In genomic region chr1:212973426-212973825, GRCh38 we compare ENCODE assay signal across 19 cellular contexts. TPM values are rescaled to one million over a fixed set of nuclear protein-coding genes. Genes with fewer than 3 reads are reported as not detected.
DNase-seq lines count a peak whose midpoint lies in the region; ATAC-seq, FAIRE-seq and TF ChIP-seq lines count a peak whose summit lies in the region.
"Had no signal": no experiment of that assay in that cellular context is flagged by ENCODE, and none has a peak within 500 bp of the region (broad histone marks: within the 10 kb centered on the region; RNA-seq: fewer than 3 reads in every experiment).

No MANE protein-coding gene starts in this region.

- no TSS peak for BruUV-seq in A673 (replicated peaks; lab: Mats Ljungman, UMichigan)

- TF ChIP-seq RAD21 in H1 (IDR thresholded peaks at IDR 0.05 in 1 of 2, conservative IDR thresholded peaks at IDR 0.05 in 1 of 2; ENCODE audit: low read depth in 2 of 2, low read length in 2 of 2) = no peak

- H3K79me1 ChIP-seq in H1 (ENCODE audit: low read depth, low read length) = peaks cover 3% of the 10 kb centered on the region; the same call in 1 of the 2 replicates

- no peak overlapping the region for H3K56ac ChIP-seq in H1 (replicated peaks; ENCODE audit: insufficient read length, low read depth, low read length)

- H3K23me2 ChIP-seq in H1 (ENCODE audit: low read depth, low read length) = no peaks in the 10 kb centered on the region

- H3K4me3 Mint-ChIP-seq in activated CD8-positive, alpha-beta memory T cell treated with anti-CD3 and anti-CD28 coated beads, Interleukin-2, amount 10 ng/mL, durations not matched to agents 7 days and 5 days = no peak overlapping the region
- H3K4me3 Mint-ChIP-seq in chondrocyte (ENCODE audit: unreplicated experiment) = no peak overlapping the region
- H3K4me3 Mint-ChIP-seq: CD14-positive monocyte; CD4-positive, alpha-beta memory T cell; IgD-negative memory B cell had no signal

- no peak overlapping the region for H2BK120ac ChIP-seq in H1 (replicated peaks; ENCODE audit: low read depth, low read length)

- no peak overlapping the region for H3K4me2 ChIP-seq in H1 (ENCODE audit: insufficient read depth in 1 of 2, low read depth in 2 of 2, low read length in 2 of 2)
- H3K4me2 ChIP-seq: A549, BLaER1 had no signal

- no peak overlapping the region for H3K23ac ChIP-seq in H1 (ENCODE audit: insufficient read length)

- H3K9me3 ChIP-seq in H1 (ENCODE audit: insufficient read depth in 2 of 2, low read depth in 1 of 2, low read length in 1 of 2) = no peaks in the 10 kb centered on the region
- H3K9me3 ChIP-seq in sigmoid colon = no peaks in the 10 kb centered on the region
- no peaks in the 10 kb centered on the region for H3K9me3 ChIP-seq in A673 (ENCODE audit: low read depth, low read length, poor library complexity, severe bottlenecking)
- H3K9me3 ChIP-seq: A549, BLaER1, HAP-1 had no signal

- H3K79me2 ChIP-seq in H1 (ENCODE audit: control insufficient read depth in 1 of 2, insufficient read depth in 2 of 2, low read length in 2 of 2) = no peaks in the 10 kb centered on the region; a peak in 1 of 4 replicates

- H3K4me1 Mint-ChIP-seq in activated CD8-positive, alpha-beta memory T cell treated with anti-CD3 and anti-CD28 coated beads, Interleukin-2, amount 10 ng/mL, durations not matched to agents 7 days and 5 days = peaks cover 22% of the 10 kb centered on the region
- H3K4me1 Mint-ChIP-seq in chondrocyte (ENCODE audit: low read depth) = peaks cover 2% of the 10 kb centered on the region
- H3K4me1 Mint-ChIP-seq: CD14-positive monocyte had no signal

- TF ChIP-seq EP300 in H1 (IDR thresholded peaks at IDR 0.05; ENCODE audit: borderline replicate concordance in 1 of 2, low read depth in 2 of 2, low read length in 2 of 2) = no peak
- TF ChIP-seq EP300 in sigmoid colon (IDR thresholded peaks at IDR 0.05) = no peak

- no peak overlapping the region for H2BK5ac ChIP-seq in H1 (ENCODE audit: low read depth, low read length)

- CTCF ChIA-PET in activated CD8-positive, alpha-beta memory T cell treated with anti-CD3 and anti-CD28 coated beads, Interleukin-2, amount 10 ng/mL, durations not matched to agents 7 days and 5 days (lab: Charles Lee) = no interaction called here
- CTCF ChIA-PET in H1 (lab: Charles Lee; ENCODE audit: partially characterized antibody) (interaction anchor here (0.7 to 1.2 kb wide), 2 partner anchors 22 to 196 kb away, joined by 3 to 4 read pairs; no protein-coding TSS in a partner anchor), A673 (lab: Charles Lee) (no interaction called here)

- H3K27ac Mint-ChIP-seq in activated CD8-positive, alpha-beta memory T cell treated with anti-CD3 and anti-CD28 coated beads, Interleukin-2, amount 10 ng/mL, durations not matched to agents 7 days and 5 days = no peak overlapping the region
- no peak overlapping the region for H3K27ac Mint-ChIP-seq in chondrocyte (ENCODE audit: unreplicated experiment)
- H3K27ac Mint-ChIP-seq: CD14-positive monocyte; CD4-positive, alpha-beta memory T cell had no signal

- H3K9me3 Mint-ChIP-seq in activated CD8-positive, alpha-beta memory T cell treated with anti-CD3 and anti-CD28 coated beads, Interleukin-2, amount 10 ng/mL, durations not matched to agents 7 days and 5 days (ENCODE audit: low read depth) = no peaks in the 10 kb centered on the region
- no peaks in the 10 kb centered on the region for H3K9me3 Mint-ChIP-seq in chondrocyte (ENCODE audit: low read depth)
- H3K9me3 Mint-ChIP-seq: CD4-positive, alpha-beta memory T cell had no signal

- DNase-seq in activated CD8-positive, alpha-beta memory T cell treated with anti-CD3 and anti-CD28 coated beads, Interleukin-2, amount 50 U/mL, for 48 hours = peak; percentile 23
- no peak for DNase-seq in activated CD8-positive, alpha-beta memory T cell treated with anti-CD3 and anti-CD28 coated beads, Interleukin-2, amount 10 ng/mL, durations not matched to agents 7 days and 5 days
- DNase-seq in H1 (ENCODE audit: low read depth in 1 of 2, low spot score in 2 of 2) (no peak), sigmoid colon (peak; percentile 7), chondrocyte (ENCODE audit: low spot score) (no peak), A673 (ENCODE audit: low spot score) (no peak)
- DNase-seq in activated CD4-positive, CD25-positive, alpha-beta regulatory T cell treated with anti-CD3 and anti-CD28 coated beads, Interleukin-2, amount 50 U/mL, for 72 hours = no peak
- DNase-seq: CD4-positive, alpha-beta memory T cell; DMS79 treated with DMSO at 0.1 percent for 48 hours; GF-D8; GOT3; KBM-7 had no signal

- H4K91ac ChIP-seq in H1 (replicated peaks; ENCODE audit: insufficient read length, low read length) = no peak overlapping the region

- H2BK15ac ChIP-seq in H1 (ENCODE audit: low read length) = no peak overlapping the region

- 86% methylated on average over 4 of the region's 4 CpGs; no CpG with 5 or more reads in 1 of the 2 experiments for WGBS in H1 (ENCODE audit: extremely low coverage in 1 of 2, insufficient coverage in 1 of 2, insufficient read length in 1 of 2, insufficient replicate concordance in 2 of 2, low coverage in 1 of 2, low lambda C conversion rate in 2 of 2, missing lambda C conversion rate in 1 of 2), 2 experiments
- 85 to 91% methylated on average over 4 of the region's 4 CpGs for WGBS in sigmoid colon, 2 donors

- H2AFZ ChIP-seq in H1 (ENCODE audit: low read length) = no peak overlapping the region

- no peak overlapping the region for H2AK5ac ChIP-seq in H1 (ENCODE audit: low read depth, low read length)

- no peak overlapping the region for H2BK20ac ChIP-seq in H1 (ENCODE audit: low read length)

- POLR2A ChIA-PET in H1 (lab: Charles Lee; ENCODE audit: partially characterized antibody) (interaction anchor here (1.5 to 12.9 kb wide), 6 partner anchors 8 to 37 kb away, joined by 5 to 240 read pairs (median 8); no protein-coding TSS in a partner anchor), A673 (lab: Charles Lee; ENCODE audit: low non-redundant PET) (no interaction called here)

- TF ChIP-seq CTCF in H1 (IDR thresholded peaks at IDR 0.05; ENCODE audit: control extremely low read depth in 1 of 3, insufficient read depth in 1 of 3, low read depth in 1 of 3, low read length in 3 of 3) (no peak), sigmoid colon (IDR thresholded peaks at IDR 0.05) (no peak), chondrocyte (IDR thresholded peaks at IDR 0.05) (no peak), A673 (conservative IDR thresholded peaks at IDR 0.05; ENCODE audit: low read depth, low read length) (no peak)

- intact Hi-C loops in sigmoid colon (cut with DNase I) = no loop called here
- intact Hi-C loops in A673 (cut with micrococcal nuclease; ENCODE audit: unreplicated experiment) = no loop called here

- TF ChIP-seq POLR2A in H1 (IDR thresholded peaks at IDR 0.05; ENCODE audit: control extremely low read depth in 1 of 2, low read depth in 2 of 2, low read length in 2 of 2) (no peak), sigmoid colon (IDR thresholded peaks at IDR 0.05) (no peak)

- H3K14ac ChIP-seq in H1 (ENCODE audit: insufficient read length) = no peak overlapping the region

- H3K9ac ChIP-seq in H1 (replicated peaks in 1 of 4; ENCODE audit: extremely low read depth in 1 of 4, low read depth in 3 of 4, low read length in 3 of 4) = no peak overlapping the region; a peak in 1 of 7 replicates
- H3K9ac ChIP-seq: BLaER1 had no signal

- no peak overlapping the region for H3K4ac ChIP-seq in H1 (replicated peaks; ENCODE audit: insufficient read length, low read depth, low read length)

- H4K8ac ChIP-seq in H1 (ENCODE audit: extremely low read depth, insufficient read depth, low read length) = no peak overlapping the region

- H3K36me3 ChIP-seq in H1 (ENCODE audit: control insufficient read depth in 2 of 4, insufficient read depth in 4 of 4, low read length in 3 of 4) = peaks cover 57 to 98% (median 88%) of the 10 kb centered on the region in 4 experiments
- H3K36me3 ChIP-seq in sigmoid colon = no peaks in the 10 kb centered on the region
- no peaks in the 10 kb centered on the region for H3K36me3 ChIP-seq in A673 (ENCODE audit: insufficient read depth, low read length, poor library complexity, severe bottlenecking)
- H3K36me3 ChIP-seq: HAP-1 had no signal

- H2BK12ac ChIP-seq in H1 (ENCODE audit: low read depth, low read length) = no peak overlapping the region

- H4K20me1 ChIP-seq in H1 (replicated peaks in 1 of 2; ENCODE audit: control insufficient read depth in 1 of 2, insufficient read depth in 2 of 2, low read length in 2 of 2) = peaks cover 2 to 12% of the 10 kb centered on the region in 2 experiments
- H4K20me1 ChIP-seq: BLaER1 had no signal

- H3K27me3 Mint-ChIP-seq in activated CD8-positive, alpha-beta memory T cell treated with anti-CD3 and anti-CD28 coated beads, Interleukin-2, amount 10 ng/mL, durations not matched to agents 7 days and 5 days = peaks cover 17% of the 10 kb centered on the region
- no peaks in the 10 kb centered on the region for H3K27me3 Mint-ChIP-seq in chondrocyte (ENCODE audit: low read depth)
- H3K27me3 Mint-ChIP-seq: IgD-negative memory B cell had no signal

- no peak for ATAC-seq in activated CD8-positive, alpha-beta memory T cell treated with anti-CD3 and anti-CD28 coated beads, Interleukin-2, amount 10 ng/mL, durations not matched to agents 7 days and 5 days
- ATAC-seq: A549, HepG2 had no signal

- H3K27ac ChIP-seq in H1 (ENCODE audit: low read depth, low read length) (no peak overlapping the region), sigmoid colon (no peak overlapping the region), A673 (ENCODE audit: low read depth, low read length, poor library complexity, severe bottlenecking) (no peak overlapping the region)
- H3K27ac ChIP-seq: 22Rv1, A549, BLaER1 had no signal

- H3K27me3 ChIP-seq in H1 (replicated peaks in 1 of 4; ENCODE audit: control insufficient read depth in 3 of 4, extremely low read depth in 1 of 4, insufficient read depth in 3 of 4, low read length in 3 of 4) (no peaks in the 10 kb centered on the region), sigmoid colon (no peaks in the 10 kb centered on the region), A673 (replicated peaks; ENCODE audit: insufficient read depth, low read depth, low read length, poor library complexity) (no peaks in the 10 kb centered on the region)
- H3K27me3 ChIP-seq: BLaER1 had no signal

- H3K4me1 ChIP-seq in H1 (replicated peaks in 1 of 4; ENCODE audit: control insufficient read depth in 3 of 4, insufficient read depth in 4 of 4, low read length in 3 of 4) (peaks cover 0 to 7% (median 2%) of the 10 kb centered on the region in 4 experiments; a peak in 5 of 7 replicates), sigmoid colon (no peaks in the 10 kb centered on the region), A673 (ENCODE audit: insufficient read depth, low read length, poor library complexity, severe bottlenecking) (peaks cover 6% of the 10 kb centered on the region)
- H3K4me1 ChIP-seq: A549, HAP-1 had no signal

- peaks cover 3% of the 10 kb centered on the region for H3K36me3 Mint-ChIP-seq in activated CD8-positive, alpha-beta memory T cell treated with anti-CD3 and anti-CD28 coated beads, Interleukin-2, amount 10 ng/mL, durations not matched to agents 7 days and 5 days
- peaks cover 3% of the 10 kb centered on the region for H3K36me3 Mint-ChIP-seq in chondrocyte (ENCODE audit: low read depth)
- H3K36me3 Mint-ChIP-seq: CD14-positive monocyte; CD4-positive, alpha-beta memory T cell; IgD-negative memory B cell had no signal

- no peak overlapping the region for H4K5ac ChIP-seq in H1 (ENCODE audit: insufficient read length, low read depth, low read length)

- no peak for FAIRE-seq in H1 (lab: Jason Lieb, UNC)
- FAIRE-seq: A549, HepG2 had no signal

- H3K4me3 ChIP-seq in H1 (ENCODE audit: extremely low read depth in 1 of 4, insufficient read depth in 2 of 4, low read depth in 3 of 4, low read length in 4 of 4) (no peak overlapping the region), sigmoid colon (no peak overlapping the region), A673 (ENCODE audit: low read depth, low read length, poor library complexity, severe bottlenecking) (no peak overlapping the region)
- H3K4me3 ChIP-seq: A549, BLaER1, HAP-1 had no signal

- H3K18ac ChIP-seq in H1 (ENCODE audit: extremely low read depth, low read length) = no peak overlapping the region

RNA-seq across cellular contexts. Expression of gene VASH2, which starts 23.1 kb away (rescaled TPM):
- total RNA-seq in activated CD8-positive, alpha-beta memory T cell treated with anti-CD3 and anti-CD28 coated beads, Interleukin-2, amount 10 ng/mL, durations not matched to agents 7 days and 5 days = under 1 TPM; 0.73 to 0.79 TPM
- total RNA-seq in H1 (2021; fragmentation: NEBNext Ultra II Directional; extraction: Animal tissue kit (Norgen Biotek cat#: 25700)) = 184 and 187 TPM in 2 replicates
- polyA plus RNA-seq in H1 (2011; rRNA removed) (44.0 and 51.4 TPM in 2 replicates), sigmoid colon (under 1 TPM; under 0.01 to 0.86 (median 0.23) TPM)
- 58.3 TPM for polyA plus RNA-seq in H1 (2011; cell fraction: cytosol; rRNA removed)
- polyA plus RNA-seq in H1 (2011; cell fraction: nucleus; rRNA removed) = 162 TPM
- 80.3 to 102 TPM (median 93.1 TPM) in 4 replicates for polyA plus RNA-seq in H1 (2012, experiment 1 of 2)
- polyA plus RNA-seq in H1 (2012, experiment 2 of 2) = 13.9 TPM
- 125 TPM for polyA plus RNA-seq in H1 (2013, experiment 1 of 2)
- 109 TPM for polyA plus RNA-seq in H1 (2013, experiment 2 of 2)
- polyA minus RNA-seq in H1 (2011; rRNA and poly(A)+ RNA removed) = 145 and 147 TPM in 2 replicates
- 113 TPM for polyA minus RNA-seq in H1 (2011; cell fraction: cytosol; rRNA and poly(A)+ RNA removed)
- 237 TPM for polyA minus RNA-seq in H1 (2011; cell fraction: nucleus; rRNA and poly(A)+ RNA removed)
- total RNA-seq in sigmoid colon (1 to 10 TPM in 2 of 4 donors, under 1 TPM in 2; 0.16 to 2.1 (median 0.83) TPM), chondrocyte (2.3 to 2.8 TPM (median 2.8 TPM) in 3 replicates), A673 (2021) (2.7 and 4.3 TPM in 2 replicates)
- total RNA-seq: CD4-positive, alpha-beta memory T cell had no signal
- polyA plus RNA-seq: CD14-positive monocyte, IgD-negative memory B cell had no signal

RNA-seq across cellular contexts. Expression of gene ANGEL2, which starts 42.2 kb away (rescaled TPM):
- total RNA-seq in activated CD8-positive, alpha-beta memory T cell treated with anti-CD3 and anti-CD28 coated beads, Interleukin-2, amount 10 ng/mL, durations not matched to agents 7 days and 5 days = 10 to 100 TPM; 44.2 to 56.4 TPM
- total RNA-seq in H1 (2021; fragmentation: NEBNext Ultra II Directional; extraction: Animal tissue kit (Norgen Biotek cat#: 25700)) = 36.0 and 39.9 TPM in 2 replicates
- 15.7 and 18.1 TPM in 2 replicates for polyA plus RNA-seq in H1 (2011; rRNA removed)
- 17.6 TPM for polyA plus RNA-seq in H1 (2011; cell fraction: cytosol; rRNA removed)
- 14.5 TPM for polyA plus RNA-seq in H1 (2011; cell fraction: nucleus; rRNA removed)
- polyA plus RNA-seq in H1 (2012, experiment 1 of 2) = 17.1 to 25.9 TPM (median 19.9 TPM) in 4 replicates
- polyA plus RNA-seq in H1 (2012, experiment 2 of 2) = 3.5 TPM
- 24.0 TPM for polyA plus RNA-seq in H1 (2013, experiment 1 of 2)
- polyA plus RNA-seq in H1 (2013, experiment 2 of 2) = 20.7 TPM
- 29.8 and 44.0 TPM in 2 replicates for polyA minus RNA-seq in H1 (2011; rRNA and poly(A)+ RNA removed)
- polyA minus RNA-seq in H1 (2011; cell fraction: cytosol; rRNA and poly(A)+ RNA removed) = 27.1 TPM
- 45.1 TPM for polyA minus RNA-seq in H1 (2011; cell fraction: nucleus; rRNA and poly(A)+ RNA removed)
- 10 to 100 TPM; 37.9 to 57.8 (median 44.8) TPM for total RNA-seq in sigmoid colon
- polyA plus RNA-seq in sigmoid colon = 10 to 100 TPM; 10.8 to 13.4 (median 12.9) TPM
- 20.4 to 28.1 TPM (median 21.2 TPM) in 3 replicates for total RNA-seq in chondrocyte
- total RNA-seq in A673 (2021) = 32.5 and 36.3 TPM in 2 replicates

Comparison
In these comparisons a context has a peak if more than half of its experiments do, and no peak if none do; other contexts are left out.
1. DNase-seq: peak in activated CD8-positive, alpha-beta memory T cell treated with anti-CD3 and anti-CD28 coated beads, Interleukin-2, amount 50 U/mL, for 48 hours (single experiment) and sigmoid colon (single experiment); none in activated CD8-positive, alpha-beta memory T cell treated with anti-CD3 and anti-CD28 coated beads, Interleukin-2, amount 10 ng/mL, durations not matched to agents 7 days and 5 days (single experiment), H1 (0 of 2), chondrocyte (single experiment), A673 (single experiment) and activated CD4-positive, CD25-positive, alpha-beta regulatory T cell treated with anti-CD3 and anti-CD28 coated beads, Interleukin-2, amount 50 U/mL, for 72 hours (single experiment).
2. RNA of gene VASH2, which starts 23.1 kb away (total RNA-seq): 184 to 187 TPM in H1; 2.7 to 4.3 TPM in A673, 2.3 to 2.8 TPM in chondrocyte, 0.16 to 2.1 TPM in sigmoid colon and 0.73 to 0.79 TPM in activated CD8-positive, alpha-beta memory T cell treated with anti-CD3 and anti-CD28 coated beads, Interleukin-2, amount 10 ng/mL, durations not matched to agents 7 days and 5 days; every median in the first group is over 10 times any median in the second.